ENCODE assay signal across 15 cellular contexts in the genomic region with DNA sequence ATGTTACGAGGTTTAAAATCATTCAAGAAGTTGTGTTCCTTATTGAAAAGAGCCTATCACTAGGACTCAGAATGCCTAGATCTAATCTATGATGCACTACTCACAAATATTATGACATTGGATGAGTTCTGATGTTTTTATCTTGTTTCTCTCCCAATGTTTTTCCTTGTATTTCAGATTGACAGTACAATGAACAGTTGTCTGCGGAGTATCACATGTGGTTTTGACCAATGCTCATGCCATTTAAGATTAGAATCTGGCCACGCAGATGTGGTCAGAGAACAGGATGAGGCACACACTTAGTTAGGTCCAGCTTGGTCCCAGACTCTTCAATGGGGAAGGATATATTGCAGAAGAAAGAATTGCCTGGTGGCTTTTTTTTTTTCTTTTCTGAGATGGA. TPM values are rescaled to one million over a fixed set of nuclear protein-coding genes. Genes with fewer than 3 reads are reported as not detected.
DNase-seq lines count a peak whose midpoint lies in the region; ATAC-seq and TF ChIP-seq lines count a peak whose summit lies in the region.
"Had no signal": no experiment of that assay in that cellular context is flagged by ENCODE, and none has a peak within 500 bp of the region (broad histone marks: within the 10 kb centered on the region; RNA-seq: fewer than 3 reads in every experiment).

No MANE protein-coding gene starts in this region.

- H2AFZ ChIP-seq in SK-N-SH (ENCODE audit: low read depth) (no peak overlapping the region), OCI-LY7 (ENCODE audit: low read length) (peak overlapping the region; percentile 85; the same call in 1 of the 2 replicates), H9 (ENCODE audit: low read length) (no peak overlapping the region)

- H3K79me2 ChIP-seq in SK-N-SH (ENCODE audit: insufficient read depth) (no peaks in the 10 kb centered on the region), OCI-LY7 (ENCODE audit: insufficient read depth, low read depth, low read length) (no peaks in the 10 kb centered on the region), H9 (ENCODE audit: insufficient read depth, low read length) (no peaks in the 10 kb centered on the region)

- intact Hi-C loops in OCI-LY7 (cut with micrococcal nuclease; ENCODE audit: unreplicated experiment) (no loop called here), sciatic nerve (cut with DNase I) (no loop called here)

- no peaks in the 10 kb centered on the region; the same call in 1 of the 2 replicates for H3K27me3 Mint-ChIP-seq in H9 (ENCODE audit: low read depth)

- ATAC-seq in SK-N-SH treated with all-trans-retinoic acid at 6 μM for 48 hours: no peak
- ATAC-seq in sciatic nerve: peak; percentile 24
- ATAC-seq: K562 had no signal

- 34% methylated on average over 3 of the region's 3 CpGs for whole genome bisulfite sequencing in SK-N-SH (ENCODE audit: low lambda C conversion rate)
- WGBS in H9 (ENCODE audit: extremely low coverage, insufficient read length, low lambda C conversion rate): no CpG with 5 or more reads among the region's 3 CpGs

- TF ChIP-seq RAD21 in SK-N-SH (IDR thresholded peaks at IDR 0.05; ENCODE audit: low read length): no peak

- H3K4ac ChIP-seq in H9 (ENCODE audit: low read depth, low read length): no peak overlapping the region

- H3K18ac ChIP-seq in H9 (ENCODE audit: insufficient read length, low read depth, low read length): no peak overlapping the region

- no peak overlapping the region for H3K4me3 Mint-ChIP-seq in H9
- H3K4me3 Mint-ChIP-seq: CD14-positive monocyte had no signal

- DNase-seq in SK-N-SH: peak; percentile 25
- DNase-seq in OCI-LY7 (ENCODE audit: low spot score): no peak
- peak; percentile 9 for DNase-seq in astrocyte of the hippocampus (ENCODE audit: low read depth, low spot score)
- no peak for DNase-seq in sciatic nerve (ENCODE audit: low spot score)
- no peak for DNase-seq in GDM1 (lab: John Stamatoyannopoulos, UW)
- no peak for DNase-seq in AG08396 (ENCODE audit: low spot score)
- DNase-seq in H9: no peak
- DNase-seq: NCI-H1105 treated with DMSO at 0.1 percent for 48 hours, NCI-H187, NCI-H446 treated with DMSO at 0.1 percent for 48 hours, NCI-H774 had no signal

- peaks cover 15 to 22% of the 10 kb centered on the region in 2 experiments for H3K4me1 Mint-ChIP-seq in H9

- no peak overlapping the region for H3K23ac ChIP-seq in H9 (ENCODE audit: insufficient read length, low read depth, low read length)

- no peak overlapping the region for H2BK5ac ChIP-seq in H9 (ENCODE audit: insufficient read length, low read length)

- H4K20me1 ChIP-seq in SK-N-SH (ENCODE audit: insufficient read depth): no peaks in the 10 kb centered on the region
- H4K20me1 ChIP-seq in OCI-LY7 (ENCODE audit: insufficient read depth, low read length): no peaks in the 10 kb centered on the region
- no peaks in the 10 kb centered on the region for H4K20me1 ChIP-seq in H9 (ENCODE audit: control insufficient read depth, insufficient read depth, insufficient read length)

- H3K9ac ChIP-seq in SK-N-SH (no peak overlapping the region), H9 (ENCODE audit: extremely low read depth, insufficient read length, low read length) (no peak overlapping the region)

- no peak overlapping the region for H3T11ph ChIP-seq in H9 (ENCODE audit: low read length)

- POLR2A ChIA-PET in SK-N-SH (lab: Yijun Ruan, JAX) (no interaction called here), OCI-LY7 (lab: Charles Lee) (interaction anchor here (2.0 kb wide), 1 partner anchor 15 kb away, joined by 5 read pairs; no protein-coding TSS in a partner anchor)

- H3K27me3 ChIP-seq in SK-N-SH (ENCODE audit: insufficient read depth) (no peaks in the 10 kb centered on the region), H9 (ENCODE audit: insufficient read depth, low read length) (no peaks in the 10 kb centered on the region)

- TF ChIP-seq EP300 in SK-N-SH (IDR thresholded peaks at IDR 0.05; ENCODE audit: borderline replicate concordance in 1 of 2, low read depth in 1 of 2, low read length in 1 of 2): no peak

- H3K23me2 ChIP-seq in H9 (ENCODE audit: insufficient read length, low read depth, low read length, poor library complexity, severe bottlenecking): no peaks in the 10 kb centered on the region

- H3K9me2 ChIP-seq in SK-N-SH (no peaks in the 10 kb centered on the region), OCI-LY7 (ENCODE audit: insufficient read depth, low read length) (no peaks in the 10 kb centered on the region)

- no peaks in the 10 kb centered on the region for H3K4me1 ChIP-seq in SK-N-SH (ENCODE audit: control insufficient read depth in 1 of 2, insufficient read depth in 2 of 2, low read depth in 1 of 2, low read length in 1 of 2)
- peaks cover 39% of the 10 kb centered on the region for H3K4me1 ChIP-seq in OCI-LY7 (ENCODE audit: insufficient read depth, low read length, poor library complexity, severe bottlenecking)
- H3K4me1 ChIP-seq in H9 (ENCODE audit: insufficient read depth, low read length): no peaks in the 10 kb centered on the region; the same call in 1 of the 2 replicates

- H3K14ac ChIP-seq in H9 (ENCODE audit: insufficient read depth, low read length): no peak overlapping the region

- H3K27ac ChIP-seq in SK-N-SH (ENCODE audit: low read depth in 2 of 2, low read length in 1 of 2) (no peak overlapping the region), OCI-LY7 (ENCODE audit: low read depth, low read length, poor library complexity, severe bottlenecking) (no peak overlapping the region), H9 (ENCODE audit: insufficient read length, low read depth, low read length) (no peak overlapping the region)

- H3K4me3 ChIP-seq in SK-N-SH (ENCODE audit: low read depth in 2 of 2, low read length in 1 of 2): no peak overlapping the region
- H3K4me3 ChIP-seq in OCI-LY7 (ENCODE audit: low read depth, low read length, poor library complexity, severe bottlenecking): no peak overlapping the region
- H3K4me3 ChIP-seq: K562 had no signal

- H3K9me3 ChIP-seq in SK-N-SH (no peaks in the 10 kb centered on the region), OCI-LY7 (ENCODE audit: low read length) (peaks cover 6% of the 10 kb centered on the region; the same call in 1 of the 2 replicates), H9 (ENCODE audit: control insufficient read depth, low read depth, low read length) (no peaks in the 10 kb centered on the region)

- H4K5ac ChIP-seq in H9 (ENCODE audit: insufficient read length, low read depth, low read length): no peak overlapping the region

- TF ChIP-seq CTCF in SK-N-SH (IDR thresholded peaks at IDR 0.05) (no peak), OCI-LY7 (conservative IDR thresholded peaks at IDR 0.05; ENCODE audit: low read length) (no peak), H9 (conservative IDR thresholded peaks at IDR 0.05) (no peak)

- H2AK5ac ChIP-seq in H9 (ENCODE audit: insufficient read length, low read length): no peak overlapping the region

- H3K36me3 ChIP-seq in SK-N-SH (replicated peaks in 1 of 2; ENCODE audit: control insufficient read depth in 1 of 2, insufficient read depth in 2 of 2, low read length in 1 of 2) (no peaks in the 10 kb centered on the region), OCI-LY7 (ENCODE audit: insufficient read depth, low read length) (peaks cover 7% of the 10 kb centered on the region; the same call in 1 of the 2 replicates)

- H3K4me2 ChIP-seq in SK-N-SH: no peak overlapping the region
- no peak overlapping the region for H3K4me2 ChIP-seq in OCI-LY7 (ENCODE audit: low read length)
- H3K4me2 ChIP-seq in H9 (ENCODE audit: insufficient read depth, insufficient read length, low read length): no peak overlapping the region

- H2BK20ac ChIP-seq in H9 (ENCODE audit: low read depth, low read length, poor library complexity, severe bottlenecking): no peak overlapping the region

- no peak overlapping the region for H4K91ac ChIP-seq in H9 (ENCODE audit: insufficient read length, low read depth, low read length)

- no peaks in the 10 kb centered on the region for H3F3A ChIP-seq in SK-N-SH (replicated peaks; ENCODE audit: insufficient read depth)

- no peaks in the 10 kb centered on the region for H3K79me1 ChIP-seq in H9 (ENCODE audit: insufficient read depth, low read depth, low read length, poor library complexity, severe bottlenecking)

- H2BK15ac ChIP-seq in H9 (ENCODE audit: low read depth, low read length): no peak overlapping the region

- H2BK12ac ChIP-seq in H9 (ENCODE audit: insufficient read length, low read depth, low read length): no peak overlapping the region

- no peak overlapping the region for H3K56ac ChIP-seq in H9 (ENCODE audit: insufficient read length, low read depth, low read length)

- no TSS peak for BruUV-seq in OCI-LY7 (replicated peaks; lab: Mats Ljungman, UMichigan)

- H2BK120ac ChIP-seq in H9 (ENCODE audit: low read depth, low read length, poor library complexity, severe bottlenecking): no peak overlapping the region

- no peaks in the 10 kb centered on the region for H3K36me3 Mint-ChIP-seq in H9 (ENCODE audit: insufficient read depth in 1 of 3, low read depth in 3 of 3)
- H3K36me3 Mint-ChIP-seq: CD14-positive monocyte had no signal

- no peak overlapping the region for H4K8ac ChIP-seq in H9 (replicated peaks; ENCODE audit: insufficient read length, low read depth, low read length)

- 0 out of 7 replicates have a peak overlapping the region, but pooled peaks of 1 of the 3 experiments have one; percentile 24 for H3K27ac Mint-ChIP-seq in H9

- CTCF ChIA-PET in SK-N-SH (lab: Yijun Ruan, JAX) (no interaction called here), OCI-LY7 (lab: Charles Lee; ENCODE audit: unreplicated experiment) (no interaction called here)

- no peaks in the 10 kb centered on the region for H3K9me3 Mint-ChIP-seq in H9

TF ChIP-seq in SK-N-SH, 30 proteins besides CTCF, POLR2A, EP300 and RAD21 (continues in another document):
- no peak for TF ChIP-seq YY1 (IDR thresholded peaks at IDR 0.05; ENCODE audit: low read depth)
- peak; percentile 25; the same call in 1 of the 2 replicates for TF ChIP-seq GATA2 (CRISPR knock-in tag; IDR thresholded peaks at IDR 0.05)
- no peak for TF ChIP-seq RCOR1 (IDR thresholded peaks at IDR 0.05; ENCODE audit: low read length)

TF ChIP-seq in SK-N-SH treated with all-trans-retinoic acid at 6 μM for 48 hours, 23 proteins besides CTCF, POLR2A, EP300 and RAD21 (continues in another document):
- TF ChIP-seq ARNTL (CRISPR knock-in tag; IDR thresholded peaks at IDR 0.05; ENCODE audit: borderline replicate concordance, low read depth) (no peak), ZC3H10 (CRISPR knock-in tag; IDR thresholded peaks at IDR 0.05) (no peak), ESRRG (CRISPR knock-in tag; IDR thresholded peaks at IDR 0.05) (no peak), TOX (CRISPR knock-in tag; IDR thresholded peaks at IDR 0.05; ENCODE audit: borderline replicate concordance) (no peak)

RNA-seq across cellular contexts. Expression of a gene that starts 25.6 kb away (rescaled TPM):
- 21.9 and 23.6 TPM in 2 replicates for polyA plus RNA-seq in SK-N-SH (2012; rRNA removed)
- 28.2 and 33.5 TPM in 2 replicates for polyA plus RNA-seq in SK-N-SH (2012; cell fraction: cytosol; rRNA removed)
- polyA plus RNA-seq in SK-N-SH (2012; cell fraction: nucleus; rRNA removed): 15.1 and 22.2 TPM in 2 replicates
- total RNA-seq in OCI-LY7 (2014; rRNA removed; shearing (Covaris generic)): 31.4 and 32.2 TPM in 2 replicates
- total RNA-seq in OCI-LY7 (2022): 43.9 and 54.3 TPM in 2 replicates
- total RNA-seq in sciatic nerve: 64.7 TPM
- total RNA-seq in H9 (2021): 20.7 and 21.0 TPM in 2 replicates

RNA-seq across cellular contexts. Expression of a gene that starts 26.7 kb away (rescaled TPM):
- polyA plus RNA-seq in SK-N-SH (2012; rRNA removed): 0.03 and 0.23 TPM in 2 replicates
- polyA plus RNA-seq in SK-N-SH (2012; cell fraction: cytosol; rRNA removed): 0.07 and 0.21 TPM in 2 replicates
- 0.21 and 0.42 TPM in 2 replicates for polyA plus RNA-seq in SK-N-SH (2012; cell fraction: nucleus; rRNA removed)
- 0.44 and 0.92 TPM in 2 replicates for total RNA-seq in OCI-LY7 (2014; rRNA removed; shearing (Covaris generic))
- total RNA-seq in OCI-LY7 (2022) (0.65 and 1.1 TPM in 2 replicates), sciatic nerve (0.89 TPM), H9 (2021) (0.09 and 0.26 TPM in 2 replicates)
- total RNA-seq: A172, K562 had no signal
- polyA plus RNA-seq: CD14-positive monocyte had no signal

Comparison
In these comparisons a context has a peak if more than half of its experiments do, and no peak if none do; other contexts are left out.
1. DNase-seq: peak in SK-N-SH (single experiment) and astrocyte of the hippocampus (single experiment); none in OCI-LY7 (single experiment), sciatic nerve (single experiment), GDM1 (single experiment), AG08396 (single experiment) and H9 (single experiment).